ENCODE assay signal across 8 cellular contexts in the genomic region with DNA sequence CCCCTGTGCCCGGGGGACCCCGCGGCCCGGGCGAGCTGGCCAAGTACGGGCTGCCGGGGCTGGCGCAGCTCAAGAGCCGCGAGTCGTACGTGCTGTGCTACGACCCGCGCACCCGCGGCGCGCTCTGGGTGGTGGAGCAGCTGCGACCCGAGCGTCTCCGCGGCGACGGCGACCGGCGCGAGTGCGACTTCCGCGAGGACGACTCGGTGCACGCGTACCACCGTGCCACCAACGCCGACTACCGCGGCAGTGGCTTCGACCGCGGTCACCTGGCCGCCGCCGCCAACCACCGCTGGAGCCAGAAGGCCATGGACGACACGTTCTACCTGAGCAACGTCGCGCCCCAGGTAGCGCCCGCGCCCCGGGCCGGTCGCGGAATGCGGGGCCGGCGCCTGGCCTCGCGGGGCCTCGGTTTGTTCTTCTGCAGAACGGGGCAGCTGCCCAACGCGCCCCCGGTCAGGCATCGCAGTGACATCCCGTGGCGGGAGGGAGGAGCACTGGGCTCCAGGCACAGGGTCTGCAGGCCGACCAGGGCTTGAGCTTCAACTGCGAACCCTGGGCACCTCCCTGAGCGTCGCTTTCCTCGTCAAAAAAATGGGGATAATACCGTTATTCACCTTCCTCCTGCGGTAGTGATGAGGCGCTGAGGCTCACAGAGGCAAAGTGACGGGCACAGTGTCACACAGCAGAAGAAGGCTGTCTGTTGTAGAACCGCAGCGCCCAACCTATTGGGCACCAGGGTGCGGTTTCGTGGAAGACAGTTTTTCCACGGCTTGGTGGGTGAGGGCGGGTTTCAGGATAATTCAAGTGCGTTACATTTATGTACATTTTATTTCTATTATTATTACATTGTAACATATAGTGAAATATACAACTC.
DNase-seq lines count a peak whose midpoint lies in the region; ATAC-seq lines count a peak whose summit lies in the region.

No MANE protein-coding gene starts in this region.

- peak; percentile 8 for DNase-seq in GDM1 (lab: John Stamatoyannopoulos, UW)
- DNase-seq in Kasumi-1 (lab: John Stamatoyannopoulos, UW): peak; percentile 19 to 25
- DNase-seq in ecto neural progenitor cell (ENCODE audit: low spot score): peak; percentile 63
- peak; percentile 10 for DNase-seq in medulla oblongata (ENCODE audit: extremely low spot score)
- DNase-seq in stimulated activated CD8-positive, alpha-beta memory T cell treated with anti-CD3 and anti-CD28 coated beads, Interleukin-15, amount 100 ng/mL, for 24 hours (ENCODE audit: low read depth): peak; percentile 35
- no peak for DNase-seq in DMS153 treated with DMSO at 0.1 percent for 48 hours (lab: John Stamatoyannopoulos, UW; ENCODE audit: unreplicated experiment)

- ATAC-seq in GM21737 (IDR thresholded peaks at IDR 0.05; ENCODE audit: unreplicated experiment): peak; percentile 19
- peak; percentile 44 to 45 for ATAC-seq in activated CD4-positive, CD25-positive, alpha-beta regulatory T cell treated with anti-CD3 and anti-CD28 coated beads, Interleukin-2, amount 50 U/mL, for 24 hours
